In the genomic region with DNA sequence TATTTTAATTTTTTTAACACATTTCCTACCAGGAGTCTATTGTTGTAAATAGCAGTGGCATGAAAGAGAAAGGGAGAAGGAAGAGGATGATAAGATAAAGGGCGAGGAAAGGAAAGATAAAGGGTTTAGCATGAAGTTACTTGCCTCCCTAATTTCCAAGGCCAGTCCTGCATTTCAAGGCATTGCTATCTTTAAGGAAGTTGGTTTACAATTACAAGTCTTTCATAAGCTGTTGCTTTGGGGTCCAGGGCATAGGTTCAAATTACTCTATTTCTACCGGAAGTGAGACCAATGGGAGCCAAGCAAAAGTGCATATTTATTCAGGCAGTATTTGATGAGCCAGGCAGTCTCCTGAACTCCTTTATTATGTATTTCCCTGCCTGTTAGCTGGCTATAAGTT, we compare ENCODE assay signal across 14 cellular contexts.
"Had no signal": no experiment of that assay in that cellular context is flagged by ENCODE, and none has a peak within 500 bp of the region (broad histone marks: within the 10 kb centered on the region; RNA-seq: fewer than 3 reads in every experiment).

No MANE protein-coding gene starts in this region.

- ATAC-seq: heart right ventricle, left lung had no signal

- H3K9me3 ChIP-seq: heart right ventricle, left lung, suprapubic skin, upper lobe of left lung had no signal

- H3K4me3 ChIP-seq: heart right ventricle, left lung, suprapubic skin, upper lobe of left lung had no signal

- H3K27me3 ChIP-seq: upper lobe of left lung had no signal

- H3K36me3 ChIP-seq: heart right ventricle, left lung, suprapubic skin, upper lobe of left lung had no signal

- H3K27ac ChIP-seq: heart right ventricle, left lung, suprapubic skin, upper lobe of left lung, VCaP had no signal

- FAIRE-seq: frontal cortex had no signal

- DNase-seq: activated CD4-positive, alpha-beta memory T cell treated with anti-CD3 and anti-CD28 coated beads for 36 hours; activated CD4-positive, alpha-beta T cell treated with anti-CD3 and anti-CD28 coated beads for 1 hour; activated T-cell treated with anti-CD3 and anti-CD28 coated beads, Interleukin-2, amount 50 U/mL, for 24 hours; amniotic stem cell; caudate nucleus; effector memory CD4-positive, alpha-beta T cell; heart right ventricle; left lung; mammary epithelial cell; occipital lobe; upper lobe of left lung had no signal

- H3K4me1 ChIP-seq: left lung, suprapubic skin, upper lobe of left lung had no signal
